Comparison of ENCODE assay signal across 12 cellular contexts in genomic region chr5:141485305-141486055, GRCh38. TPM values are rescaled to one million over a fixed set of nuclear protein-coding genes. Genes with fewer than 3 reads are reported as not detected.
A peak's percentile ranks its signal among the peaks of the same experiment; 100 is the strongest.
DNase-seq lines count a peak whose midpoint lies in the region; ATAC-seq, FAIRE-seq and TF ChIP-seq lines count a peak whose summit lies in the region.
"Had no signal": no experiment of that assay in that cellular context is flagged by ENCODE, and none has a peak within 500 bp of the region (broad histone marks: within the 10 kb centered on the region; RNA-seq: fewer than 3 reads in every experiment).

No MANE protein-coding gene starts in this region.

- H3K27ac Mint-ChIP-seq in T-cell = no peak overlapping the region
- H3K27ac Mint-ChIP-seq in activated T-helper 2 cell treated with anti-CD3 and anti-CD28 coated beads, Interferon-gamma antibody, Interleukin-2, Interleukin-4, amounts not matched to agents 10 μg/mL and 5 μg/mL and 100 μg/mL, durations not matched to agents 14 hours and 24 hours and 36 hours = no peak overlapping the region
- H3K27ac Mint-ChIP-seq: activated naive CD8-positive, alpha-beta T cell treated with anti-CD3 and anti-CD28 coated beads for 36 hours had no signal

- H3K4me3 ChIP-seq in right atrium auricular region (peak overlapping the region; percentile 24 to 48), retinal pigment epithelial cell (ENCODE audit: low read length) (peak overlapping the region; percentile 62)

- peaks cover 9% of the 10 kb centered on the region for H3K36me3 ChIP-seq in right atrium auricular region

- peak overlapping the region in 2 of 3 donors; percentile 34 to 59 for H3K4me3 Mint-ChIP-seq in T-cell
- H3K4me3 Mint-ChIP-seq in activated T-helper 2 cell treated with anti-CD3 and anti-CD28 coated beads, Interferon-gamma antibody, Interleukin-2, Interleukin-4, amounts not matched to agents 10 μg/mL and 5 μg/mL and 100 μg/mL, durations not matched to agents 14 hours and 24 hours and 36 hours (ENCODE audit: low read depth) = no peak overlapping the region

- peaks cover 11 to 22% (median 19%) of the 10 kb centered on the region in 3 donors for H3K4me1 Mint-ChIP-seq in T-cell
- peaks cover 1% of the 10 kb centered on the region for H3K4me1 Mint-ChIP-seq in activated T-helper 2 cell treated with anti-CD3 and anti-CD28 coated beads, Interferon-gamma antibody, Interleukin-2, Interleukin-4, amounts not matched to agents 10 μg/mL and 5 μg/mL and 100 μg/mL, durations not matched to agents 14 hours and 24 hours and 36 hours (ENCODE audit: low read depth)

- H3K27ac ChIP-seq in right atrium auricular region = no peak overlapping the region

- CTCF ChIA-PET in T-cell (lab: Charles Lee) = interaction anchor here in 1 of 2 donors (0.5 kb wide), 1 partner anchor 241 kb away, joined by 3 read pairs; no protein-coding TSS in a partner anchor

- H3K36me3 Mint-ChIP-seq in T-cell = no peaks in the 10 kb centered on the region
- H3K36me3 Mint-ChIP-seq in activated T-helper 2 cell treated with anti-CD3 and anti-CD28 coated beads, Interferon-gamma antibody, Interleukin-2, Interleukin-4, amounts not matched to agents 10 μg/mL and 5 μg/mL and 100 μg/mL, durations not matched to agents 14 hours and 24 hours and 36 hours (ENCODE audit: low read depth) = no peaks in the 10 kb centered on the region
- H3K36me3 Mint-ChIP-seq: activated naive CD8-positive, alpha-beta T cell treated with anti-CD3 and anti-CD28 coated beads for 36 hours had no signal

- peaks cover 75 to 97% of the 10 kb centered on the region in 2 donors for H3K27me3 Mint-ChIP-seq in T-cell
- peaks cover 70% of the 10 kb centered on the region for H3K27me3 Mint-ChIP-seq in activated T-helper 2 cell treated with anti-CD3 and anti-CD28 coated beads, Interferon-gamma antibody, Interleukin-2, Interleukin-4, amounts not matched to agents 10 μg/mL and 5 μg/mL and 100 μg/mL, durations not matched to agents 14 hours and 24 hours and 36 hours (ENCODE audit: low read depth)

- no peak for FAIRE-seq in frontal cortex (lab: Jason Lieb, UNC)
- FAIRE-seq: A204.1, GM12892 had no signal

- intact Hi-C loops in activated T-helper 2 cell treated with anti-CD3 and anti-CD28 coated beads, Interferon-gamma antibody, Interleukin-2, Interleukin-4, amounts not matched to agents 10 μg/mL and 5 μg/mL and 100 μg/mL, durations not matched to agents 14 hours and 24 hours and 36 hours (cut with micrococcal nuclease) = no loop called here

- no peaks in the 10 kb centered on the region for H3K9me3 ChIP-seq in right atrium auricular region

- H3K27me3 ChIP-seq in right atrium auricular region = no peaks in the 10 kb centered on the region

- DNase-seq in NCI-H146 (lab: John Stamatoyannopoulos, UW) = peak; percentile 25
- DNase-seq in NCI-H146 treated with DMSO at 0.1 percent for 48 hours (lab: John Stamatoyannopoulos, UW; ENCODE audit: unreplicated experiment) = no peak
- no peak for DNase-seq in T-cell
- peak; percentile 51 for DNase-seq in right atrium auricular region (ENCODE audit: low spot score)
- DNase-seq in retinal pigment epithelial cell (ENCODE audit: low read depth) = no peak
- no peak for DNase-seq in frontal cortex (ENCODE audit: low spot score in 2 of 2)
- no peak for DNase-seq in activated T-helper 2 cell treated with anti-CD3 and anti-CD28 coated beads, Interferon-gamma antibody, Interleukin-2, Interleukin-4, amounts not matched to agents 10 μg/mL and 5 μg/mL and 100 μg/mL, durations not matched to agents 14 hours and 24 hours and 36 hours (ENCODE audit: low spot score)
- DNase-seq: activated naive CD8-positive, alpha-beta T cell treated with anti-CD3 and anti-CD28 coated beads for 36 hours; T-helper 2 cell had no signal

- no peak for ATAC-seq in T-cell (replicated peaks in 1 of 4)
- no peak for ATAC-seq in GM21515 (IDR thresholded peaks at IDR 0.05; ENCODE audit: unreplicated experiment)

- POLR2A ChIA-PET in T-cell (lab: Charles Lee) = no interaction called here

- H3K9me3 Mint-ChIP-seq in T-cell = no peaks in the 10 kb centered on the region
- no peaks in the 10 kb centered on the region for H3K9me3 Mint-ChIP-seq in activated T-helper 2 cell treated with anti-CD3 and anti-CD28 coated beads, Interferon-gamma antibody, Interleukin-2, Interleukin-4, amounts not matched to agents 10 μg/mL and 5 μg/mL and 100 μg/mL, durations not matched to agents 14 hours and 24 hours and 36 hours
- H3K9me3 Mint-ChIP-seq: activated naive CD8-positive, alpha-beta T cell treated with anti-CD3 and anti-CD28 coated beads for 36 hours had no signal

- TF ChIP-seq CTCF in right atrium auricular region (IDR thresholded peaks at IDR 0.05) (no peak), retinal pigment epithelial cell (conservative IDR thresholded peaks at IDR 0.05; ENCODE audit: low read depth, low read length) (no peak)

- H3K4me1 ChIP-seq in right atrium auricular region = peaks cover 0 to 29% of the 10 kb centered on the region in 2 donors

RNA-seq across cellular contexts. Expression of gene PCDHGC4, which starts 0.7 kb away (rescaled TPM):
- total RNA-seq in T-cell (under 1 TPM in 2 of 5 donors, not detected in 3; 0.18 to 0.51 TPM), right atrium auricular region (1 to 10 TPM; 1.5 to 1.7 TPM), frontal cortex (65.2 TPM)
- not detected in 2 replicates for total RNA-seq in activated T-helper 2 cell treated with anti-CD3 and anti-CD28 coated beads, Interferon-gamma antibody, Interleukin-2, Interleukin-4, amounts not matched to agents 10 μg/mL and 5 μg/mL and 100 μg/mL, durations not matched to agents 14 hours and 24 hours and 36 hours
- total RNA-seq: activated naive CD8-positive, alpha-beta T cell treated with anti-CD3 and anti-CD28 coated beads for 36 hours had no signal

RNA-seq across cellular contexts. Expression of gene PCDHGC5, which starts 3.4 kb away (rescaled TPM):
- total RNA-seq in T-cell (not detected), right atrium auricular region (1 to 10 TPM; 1.4 to 1.7 TPM), frontal cortex (4.9 TPM)
- total RNA-seq in activated T-helper 2 cell treated with anti-CD3 and anti-CD28 coated beads, Interferon-gamma antibody, Interleukin-2, Interleukin-4, amounts not matched to agents 10 μg/mL and 5 μg/mL and 100 μg/mL, durations not matched to agents 14 hours and 24 hours and 36 hours = not detected in 2 replicates
- total RNA-seq: activated naive CD8-positive, alpha-beta T cell treated with anti-CD3 and anti-CD28 coated beads for 36 hours had no signal

RNA-seq across cellular contexts. Expression of gene PCDHGC3, which starts 9.7 kb away (rescaled TPM):
- total RNA-seq in T-cell = under 1 TPM in 4 of 5 donors, not detected in 1; 0.12 to 0.30 (median 0.24) TPM
- 10 to 100 TPM; 24.1 to 38.3 TPM for total RNA-seq in right atrium auricular region
- 20.8 TPM for total RNA-seq in frontal cortex
- 0.21 and 0.23 TPM in 2 replicates for total RNA-seq in activated T-helper 2 cell treated with anti-CD3 and anti-CD28 coated beads, Interferon-gamma antibody, Interleukin-2, Interleukin-4, amounts not matched to agents 10 μg/mL and 5 μg/mL and 100 μg/mL, durations not matched to agents 14 hours and 24 hours and 36 hours

RNA-seq across cellular contexts. Expression of gene PCDHGA12, which starts 55.2 kb away (rescaled TPM):
- total RNA-seq in T-cell = under 1 TPM in 4 of 5 donors, not detected in 1; 0.09 to 0.53 (median 0.22) TPM
- 1 to 10 TPM; 6.2 to 7.7 TPM for total RNA-seq in right atrium auricular region
- total RNA-seq in frontal cortex = 3.7 TPM
- total RNA-seq in activated T-helper 2 cell treated with anti-CD3 and anti-CD28 coated beads, Interferon-gamma antibody, Interleukin-2, Interleukin-4, amounts not matched to agents 10 μg/mL and 5 μg/mL and 100 μg/mL, durations not matched to agents 14 hours and 24 hours and 36 hours = 0.11 and 0.16 TPM in 2 replicates

Comparison
In these comparisons a context has a peak if more than half of its experiments do, and no peak if none do; other contexts are left out.
1. DNase-seq: peak in NCI-H146 (single experiment) and right atrium auricular region (single experiment); none in NCI-H146 treated with DMSO at 0.1 percent for 48 hours (single experiment), T-cell (0 of 34), retinal pigment epithelial cell (single experiment), frontal cortex (0 of 2) and activated T-helper 2 cell treated with anti-CD3 and anti-CD28 coated beads, Interferon-gamma antibody, Interleukin-2, Interleukin-4, amounts not matched to agents 10 μg/mL and 5 μg/mL and 100 μg/mL, durations not matched to agents 14 hours and 24 hours and 36 hours (single experiment).
2. RNA of gene PCDHGC4, which starts 0.7 kb away (total RNA-seq): 65.2 TPM in frontal cortex (single experiment); 1.5 to 1.7 TPM in right atrium auricular region, 0.18 to 0.51 TPM in T-cell and not detected in activated T-helper 2 cell treated with anti-CD3 and anti-CD28 coated beads, Interferon-gamma antibody, Interleukin-2, Interleukin-4, amounts not matched to agents 10 μg/mL and 5 μg/mL and 100 μg/mL, durations not matched to agents 14 hours and 24 hours and 36 hours; every median in the first group is over 10 times any median in the second.
3. RNA of gene PCDHGC3, which starts 9.7 kb away (total RNA-seq): 24.1 to 38.3 TPM in right atrium auricular region and 20.8 TPM in frontal cortex (single experiment); 0.12 to 0.30 TPM in T-cell and 0.21 to 0.23 TPM in activated T-helper 2 cell treated with anti-CD3 and anti-CD28 coated beads, Interferon-gamma antibody, Interleukin-2, Interleukin-4, amounts not matched to agents 10 μg/mL and 5 μg/mL and 100 μg/mL, durations not matched to agents 14 hours and 24 hours and 36 hours; every median in the first group is over 10 times any median in the second.